In the genomic region with DNA sequence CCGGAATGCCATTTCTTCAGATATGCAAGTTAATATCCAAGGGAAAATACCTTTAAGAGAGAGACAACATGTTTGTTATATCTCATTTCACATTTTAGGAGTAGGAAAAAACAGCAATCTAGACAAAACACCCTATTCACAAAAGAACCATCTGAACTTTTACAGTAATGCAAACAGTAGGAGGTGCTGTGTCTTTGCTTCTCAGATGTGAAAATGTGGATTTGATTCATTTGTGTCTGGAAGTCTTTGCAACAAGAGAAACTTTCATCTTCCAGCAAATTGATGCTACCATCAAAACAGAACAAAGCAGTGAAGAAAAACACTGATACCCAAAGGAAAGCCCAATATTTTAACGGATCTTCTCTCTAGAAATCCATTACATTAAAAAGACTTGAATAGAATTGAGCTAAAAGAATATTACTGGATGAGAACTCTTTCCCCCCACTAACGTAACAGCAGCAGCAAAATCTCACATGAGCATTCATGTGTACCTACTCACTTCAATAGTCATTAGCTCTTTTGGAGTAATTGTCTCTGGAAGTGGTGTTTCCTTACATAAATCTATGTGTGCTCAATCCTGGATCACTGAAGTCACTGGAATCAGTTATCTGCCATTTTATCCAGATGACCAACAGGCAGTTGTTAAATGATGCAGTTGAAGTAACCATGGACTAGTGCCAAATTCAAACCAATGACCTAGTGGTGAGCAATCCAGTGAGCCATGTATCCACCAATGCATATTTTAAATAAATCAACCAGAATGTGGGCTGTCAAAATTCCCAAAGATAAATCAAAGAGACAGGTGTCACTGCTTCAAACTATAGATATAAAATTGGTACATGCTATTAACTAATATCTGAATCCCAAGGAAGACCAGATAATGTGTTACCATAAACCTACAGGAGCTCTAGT, we compare ENCODE assay signal across 8 cellular contexts. TPM values are rescaled to one million over a fixed set of nuclear protein-coding genes. Genes with fewer than 3 reads are reported as not detected.
DNase-seq lines count a peak whose midpoint lies in the region; ATAC-seq, FAIRE-seq and TF ChIP-seq lines count a peak whose summit lies in the region.

No MANE protein-coding gene starts in this region.

- 82 to 85% methylated on average over 3 of the region's 3 CpGs for WGBS in aorta, 2 donors

- H3K4me1 ChIP-seq in gastrocnemius medialis (peaks cover 12 to 25% of the 10 kb centered on the region in 2 donors), aorta (ENCODE audit: control insufficient read depth in 1 of 2, insufficient read depth in 2 of 2, low read length in 2 of 2) (no peaks in the 10 kb centered on the region)
- H3K4me1 ChIP-seq in naive thymus-derived CD4-positive, alpha-beta T cell (ENCODE audit: control insufficient read depth in 2 of 2, insufficient read depth in 2 of 2, low read length in 2 of 2) = no peaks in the 10 kb centered on the region

- H3K27me3 ChIP-seq in gastrocnemius medialis = no peaks in the 10 kb centered on the region
- peaks cover 0 to 3% of the 10 kb centered on the region in 2 donors for H3K27me3 ChIP-seq in naive thymus-derived CD4-positive, alpha-beta T cell (ENCODE audit: control insufficient read depth in 2 of 2, insufficient read depth in 2 of 2, low read length in 2 of 2)
- no peaks in the 10 kb centered on the region for H3K27me3 ChIP-seq in aorta (ENCODE audit: control insufficient read depth in 1 of 2, insufficient read depth in 2 of 2, low read length in 1 of 2)

- H3K27ac Mint-ChIP-seq in naive thymus-derived CD4-positive, alpha-beta T cell = no peak overlapping the region

- intact Hi-C loops in gastrocnemius medialis (cut with DNase I; ENCODE audit: low total_unique reads) (loop anchor here (5.0 to 10.0 kb wide), 4 partner anchors 135 to 412 kb away; no protein-coding TSS in a partner anchor), aorta (cut with DNase I) (loop anchor here (10.0 kb wide), 2 partner anchors 132 to 192 kb away; no protein-coding TSS in a partner anchor)
- intact Hi-C loops in naive thymus-derived CD4-positive, alpha-beta T cell (cut with micrococcal nuclease) = no loop called here

- no peak for TF ChIP-seq POLR2A in H54 (IDR thresholded peaks at IDR 0.05; ENCODE audit: low read depth, low read length)
- no peak for TF ChIP-seq POLR2A in gastrocnemius medialis (IDR thresholded peaks at IDR 0.05)

- peaks cover 0 to 10% (median 6%) of the 10 kb centered on the region in 7 donors for H3K4me1 Mint-ChIP-seq in naive thymus-derived CD4-positive, alpha-beta T cell

- H3K4me3 Mint-ChIP-seq in naive thymus-derived CD4-positive, alpha-beta T cell = no peak overlapping the region

- peak overlapping the region; percentile 94 for H3K4me3 ChIP-seq in fibroblast of the aortic adventitia (ENCODE audit: low read depth, low read length)
- peak overlapping the region in 3 of 4 donors; percentile 7 to 89 (median 67) for H3K4me3 ChIP-seq in gastrocnemius medialis
- no peak overlapping the region for H3K4me3 ChIP-seq in naive thymus-derived CD4-positive, alpha-beta T cell (ENCODE audit: low read length)
- no peak overlapping the region for H3K4me3 ChIP-seq in aorta (ENCODE audit: low read length in 2 of 2)

- in situ Hi-C loops in gastrocnemius medialis (cut with MboI; ENCODE audit: low sequenced_read_pairs in 4 of 4) = loop anchor here in 2 of 4 donors (10.0 to 25.0 kb wide), 2 partner anchors 132 to 545 kb away; no protein-coding TSS in a partner anchor

- DNase-seq in H54 (ENCODE audit: insufficient read length, low spot score) (no peak), RCC 7860 (ENCODE audit: low spot score) (peak; percentile 94), fibroblast of the aortic adventitia (ENCODE audit: low read depth) (peak; percentile 83), gastrocnemius medialis (no peak), retina (no peak), aorta (no peak)
- no peak for DNase-seq in naive thymus-derived CD4-positive, alpha-beta T cell
- DNase-seq in central memory CD4-positive, alpha-beta T cell = no peak

- peak overlapping the region in 2 of 4 donors; percentile 83 to 89 for H3K27ac ChIP-seq in gastrocnemius medialis
- H3K27ac ChIP-seq in naive thymus-derived CD4-positive, alpha-beta T cell (ENCODE audit: low read depth, low read length) = no peak overlapping the region
- no peak overlapping the region for H3K27ac ChIP-seq in aorta (ENCODE audit: low read depth in 1 of 2, low read length in 2 of 2)

- POLR2A ChIA-PET in naive thymus-derived CD4-positive, alpha-beta T cell (lab: Charles Lee) = no interaction called here

- peaks cover 0 to 6% (median 0%) of the 10 kb centered on the region in 5 donors for H3K36me3 Mint-ChIP-seq in naive thymus-derived CD4-positive, alpha-beta T cell

- TF ChIP-seq CTCF in fibroblast of the aortic adventitia (IDR thresholded peaks at IDR 0.05; ENCODE audit: insufficient read depth, low read length) = peak; percentile 67
- TF ChIP-seq CTCF in gastrocnemius medialis (IDR thresholded peaks at IDR 0.05 in 4 of 5, conservative IDR thresholded peaks at IDR 0.05 in 1 of 5) = peak in 1 of 5 experiments; percentile 3

- CTCF ChIA-PET in naive thymus-derived CD4-positive, alpha-beta T cell (lab: Charles Lee) = no interaction called here

- H3K27me3 Mint-ChIP-seq in naive thymus-derived CD4-positive, alpha-beta T cell = peaks cover 32 to 47% (median 40%) of the 10 kb centered on the region in 5 donors

- no peaks in the 10 kb centered on the region for H3K36me3 ChIP-seq in gastrocnemius medialis
- H3K36me3 ChIP-seq in naive thymus-derived CD4-positive, alpha-beta T cell (ENCODE audit: control insufficient read depth in 2 of 3, insufficient read depth in 3 of 3, low read length in 3 of 3) = no peaks in the 10 kb centered on the region
- H3K36me3 ChIP-seq in aorta (ENCODE audit: control insufficient read depth in 1 of 2, insufficient read depth in 2 of 2, low read length in 1 of 2) = no peaks in the 10 kb centered on the region

- H3K9me3 ChIP-seq in gastrocnemius medialis (no peaks in the 10 kb centered on the region), aorta (ENCODE audit: control insufficient read depth, low read length) (no peaks in the 10 kb centered on the region)
- no peaks in the 10 kb centered on the region for H3K9me3 ChIP-seq in naive thymus-derived CD4-positive, alpha-beta T cell (ENCODE audit: control insufficient read depth in 2 of 3, low read length in 3 of 3)

- no peak for ATAC-seq in gastrocnemius medialis
- ATAC-seq in naive thymus-derived CD4-positive, alpha-beta T cell = no peak
- no peak for ATAC-seq in aorta (ENCODE audit: low FRiP score)

- peaks cover 0 to 12% (median 2%) of the 10 kb centered on the region in 11 donors for H3K9me3 Mint-ChIP-seq in naive thymus-derived CD4-positive, alpha-beta T cell

- FAIRE-seq in H54 (lab: Jason Lieb, UNC) (peak; percentile 94), RCC 7860 (lab: Jason Lieb, UNC) (peak; percentile 96)

RNA-seq across cellular contexts. Expression of gene SEMA3C, which starts 1.8 kb away (rescaled TPM):
- total RNA-seq in fibroblast of the aortic adventitia (ENCODE audit: low replicate concordance) (208 and 319 TPM in 2 replicates), gastrocnemius medialis (10 to 100 TPM in 2 of 4 donors, 1 to 10 TPM in 2; 5.4 to 58.5 (median 30.3) TPM), aorta (10 to 100 TPM; 19.8 to 86.8 TPM)
- total RNA-seq in naive thymus-derived CD4-positive, alpha-beta T cell = 1 to 10 TPM in 2 of 5 experiments, under 1 TPM in 2, not detected in 1; 0.35 to 9.4 (median 0.85) TPM
- polyA plus RNA-seq in naive thymus-derived CD4-positive, alpha-beta T cell = not detected
- 10 to 100 TPM in 1 of 2 donors, 1 to 10 TPM in 1; 3.3 to 11.9 TPM for polyA plus RNA-seq in aorta

Comparison
In these comparisons a context has a peak if more than half of its experiments do, and no peak if none do; other contexts are left out.
1. DNase-seq: peak in RCC 7860 (single experiment) and fibroblast of the aortic adventitia (single experiment); none in H54 (single experiment), gastrocnemius medialis (0 of 2), retina (single experiment), naive thymus-derived CD4-positive, alpha-beta T cell (0 of 9), aorta (0 of 2) and central memory CD4-positive, alpha-beta T cell (single experiment).
2. H3K4me3 ChIP-seq: peak in fibroblast of the aortic adventitia (single experiment) and gastrocnemius medialis (3 of 4); none in naive thymus-derived CD4-positive, alpha-beta T cell (single experiment) and aorta (0 of 2).
3. intact Hi-C loops: an anchor here in gastrocnemius medialis (5.0 to 10.0 kb wide) and aorta (10.0 kb wide); none called in naive thymus-derived CD4-positive, alpha-beta T cell.